17 cellular contexts compared by ENCODE assay signal in the genomic region with DNA sequence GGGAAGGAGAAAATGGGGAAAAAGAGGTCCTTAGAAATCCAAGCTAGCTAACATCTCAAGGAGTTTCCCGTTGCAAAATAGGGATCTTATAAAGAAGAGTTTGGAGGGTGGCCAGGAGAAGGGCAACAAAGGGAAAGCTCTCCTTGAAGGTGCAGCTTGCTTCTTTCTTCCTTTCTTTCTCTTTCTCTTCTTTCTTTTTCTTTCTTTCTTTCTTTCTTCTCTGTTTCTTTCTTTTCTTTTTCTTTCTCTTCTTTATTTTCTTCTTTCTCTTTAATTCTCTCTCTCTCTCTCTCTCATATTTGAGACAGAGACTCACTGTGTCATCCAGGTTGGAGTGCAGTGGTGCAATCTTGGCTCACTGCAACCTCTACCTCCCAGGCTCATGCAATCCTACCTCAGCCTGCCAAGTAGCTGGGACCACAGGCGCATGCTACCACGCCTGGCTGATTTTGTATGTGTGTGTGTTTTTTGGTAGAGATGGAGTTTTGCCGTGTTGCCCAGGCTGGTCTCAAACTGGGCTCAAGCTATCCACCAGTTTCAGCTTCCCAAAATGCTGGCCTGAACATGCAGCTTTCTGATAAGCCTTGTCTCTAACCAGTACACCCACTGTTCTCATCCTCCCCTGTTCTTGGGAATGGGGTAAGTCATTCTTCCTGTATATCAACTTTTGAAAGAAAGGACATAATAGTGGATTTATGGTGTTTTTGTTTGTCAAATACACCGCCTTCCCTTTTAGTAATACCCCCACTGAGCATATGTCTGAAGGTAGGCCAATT. TPM values are rescaled to one million over a fixed set of nuclear protein-coding genes. Genes with fewer than 3 reads are reported as not detected.
DNase-seq lines count a peak whose midpoint lies in the region; ATAC-seq and TF ChIP-seq lines count a peak whose summit lies in the region.
"Had no signal": no experiment of that assay in that cellular context is flagged by ENCODE, and none has a peak within 500 bp of the region (broad histone marks: within the 10 kb centered on the region; RNA-seq: fewer than 3 reads in every experiment).

No MANE protein-coding gene starts in this region.

- whole genome bisulfite sequencing in upper lobe of left lung, 2 donors, result 81% methylated on average over 5 of the region's 5 CpGs

- H3K9me3 Mint-ChIP-seq in activated T-helper 2 cell treated with anti-CD3 and anti-CD28 coated beads, Interferon-gamma antibody, Interleukin-2, Interleukin-4, amounts not matched to agents 10 μg/mL and 5 μg/mL and 100 μg/mL, durations not matched to agents 14 hours and 24 hours and 36 hours, result no peaks in the 10 kb centered on the region
- no peaks in the 10 kb centered on the region for H3K9me3 Mint-ChIP-seq in stimulated activated naive CD8-positive, alpha-beta T cell treated with anti-CD3 and anti-CD28 coated beads, Interleukin-15, amount 100 ng/mL, for 72 hours
- H3K9me3 Mint-ChIP-seq: GM23338 had no signal

- H3K4me3 Mint-ChIP-seq in activated T-helper 2 cell treated with anti-CD3 and anti-CD28 coated beads, Interferon-gamma antibody, Interleukin-2, Interleukin-4, amounts not matched to agents 10 μg/mL and 5 μg/mL and 100 μg/mL, durations not matched to agents 14 hours and 24 hours and 36 hours (ENCODE audit: low read depth), result no peak overlapping the region
- no peak overlapping the region for H3K4me3 Mint-ChIP-seq in stimulated activated naive CD8-positive, alpha-beta T cell treated with anti-CD3 and anti-CD28 coated beads, Interleukin-15, amount 100 ng/mL, for 72 hours
- H3K4me3 Mint-ChIP-seq: GM23338 had no signal

- ATAC-seq in left ventricle myocardium superior (no peak), upper lobe of left lung (ENCODE audit: low FRiP score in 2 of 2) (no peak)
- ATAC-seq in stimulated activated naive CD8-positive, alpha-beta T cell treated with anti-CD3 and anti-CD28 coated beads, Interleukin-15, amount 100 ng/mL, for 72 hours, result no peak
- ATAC-seq: A549, GM23338 had no signal

- intact Hi-C loops in left ventricle myocardium superior (cut with micrococcal nuclease), result no loop called here
- intact Hi-C loops in activated T-helper 2 cell treated with anti-CD3 and anti-CD28 coated beads, Interferon-gamma antibody, Interleukin-2, Interleukin-4, amounts not matched to agents 10 μg/mL and 5 μg/mL and 100 μg/mL, durations not matched to agents 14 hours and 24 hours and 36 hours (cut with micrococcal nuclease), result loop anchor here (10.0 kb wide), 1 partner anchor 164 kb away; no protein-coding TSS in a partner anchor

- H3K4me3 ChIP-seq in right atrium auricular region, result no peak overlapping the region
- H3K4me3 ChIP-seq in fibroblast of pulmonary artery (replicated peaks; ENCODE audit: low read depth, low read length), result no peak overlapping the region
- no peak overlapping the region for H3K4me3 ChIP-seq in upper lobe of left lung
- H3K4me3 ChIP-seq: A549, GM23338, MG63 had no signal

- no peak for TF ChIP-seq POLR2A in upper lobe of left lung (IDR thresholded peaks at IDR 0.05)

- H3K27me3 ChIP-seq in right atrium auricular region (no peaks in the 10 kb centered on the region), upper lobe of left lung (no peaks in the 10 kb centered on the region)
- H3K27me3 ChIP-seq: MG63 had no signal

- H3K9me3 ChIP-seq in right atrium auricular region (no peaks in the 10 kb centered on the region), upper lobe of left lung (no peaks in the 10 kb centered on the region)
- H3K9me3 ChIP-seq: A549, MG63 had no signal

- H3K36me3 Mint-ChIP-seq in activated T-helper 2 cell treated with anti-CD3 and anti-CD28 coated beads, Interferon-gamma antibody, Interleukin-2, Interleukin-4, amounts not matched to agents 10 μg/mL and 5 μg/mL and 100 μg/mL, durations not matched to agents 14 hours and 24 hours and 36 hours (ENCODE audit: low read depth), result peaks cover 44% of the 10 kb centered on the region

- TF ChIP-seq EP300 in upper lobe of left lung (IDR thresholded peaks at IDR 0.05), result no peak

- no peaks in the 10 kb centered on the region for H3K27me3 Mint-ChIP-seq in activated T-helper 2 cell treated with anti-CD3 and anti-CD28 coated beads, Interferon-gamma antibody, Interleukin-2, Interleukin-4, amounts not matched to agents 10 μg/mL and 5 μg/mL and 100 μg/mL, durations not matched to agents 14 hours and 24 hours and 36 hours (ENCODE audit: low read depth)
- no peaks in the 10 kb centered on the region for H3K27me3 Mint-ChIP-seq in stimulated activated naive CD8-positive, alpha-beta T cell treated with anti-CD3 and anti-CD28 coated beads, Interleukin-15, amount 100 ng/mL, for 72 hours

- H3K4me1 ChIP-seq in right atrium auricular region (peaks cover 0 to 13% of the 10 kb centered on the region in 2 donors), upper lobe of left lung (peaks cover 0 to 11% (median 3%) of the 10 kb centered on the region in 4 donors)

- H3K27ac Mint-ChIP-seq in activated T-helper 2 cell treated with anti-CD3 and anti-CD28 coated beads, Interferon-gamma antibody, Interleukin-2, Interleukin-4, amounts not matched to agents 10 μg/mL and 5 μg/mL and 100 μg/mL, durations not matched to agents 14 hours and 24 hours and 36 hours, result peak overlapping the region; percentile 50
- no peak overlapping the region for H3K27ac Mint-ChIP-seq in stimulated activated naive CD8-positive, alpha-beta T cell treated with anti-CD3 and anti-CD28 coated beads, Interleukin-15, amount 100 ng/mL, for 72 hours
- H3K27ac Mint-ChIP-seq: GM23338 had no signal

- no peak overlapping the region for H3K27ac ChIP-seq in right atrium auricular region
- no peak overlapping the region for H3K27ac ChIP-seq in upper lobe of left lung
- H3K27ac ChIP-seq: A549 had no signal

- H3K36me3 ChIP-seq in right atrium auricular region, result peaks cover 6% of the 10 kb centered on the region
- H3K36me3 ChIP-seq in upper lobe of left lung, result peaks cover 0 to 18% (median 3%) of the 10 kb centered on the region in 4 donors

- H3K4me1 Mint-ChIP-seq in activated T-helper 2 cell treated with anti-CD3 and anti-CD28 coated beads, Interferon-gamma antibody, Interleukin-2, Interleukin-4, amounts not matched to agents 10 μg/mL and 5 μg/mL and 100 μg/mL, durations not matched to agents 14 hours and 24 hours and 36 hours (ENCODE audit: low read depth), result peaks cover 43% of the 10 kb centered on the region
- H3K4me1 Mint-ChIP-seq in stimulated activated naive CD8-positive, alpha-beta T cell treated with anti-CD3 and anti-CD28 coated beads, Interleukin-15, amount 100 ng/mL, for 72 hours, result peaks cover 21% of the 10 kb centered on the region
- H3K4me1 Mint-ChIP-seq: GM23338 had no signal

- no peak for TF ChIP-seq CTCF in right atrium auricular region (IDR thresholded peaks at IDR 0.05)
- TF ChIP-seq CTCF in fibroblast of pulmonary artery (IDR thresholded peaks at IDR 0.05; ENCODE audit: low read length, missing control alignments), result no peak
- TF ChIP-seq CTCF in upper lobe of left lung (IDR thresholded peaks at IDR 0.05), result no peak

- DNase-seq in right atrium auricular region (ENCODE audit: low spot score) (peak; percentile 53), left ventricle myocardium superior (no peak), fibroblast of pulmonary artery (ENCODE audit: low read depth) (peak; percentile 13), renal cortical epithelial cell (ENCODE audit: low read depth) (peak; percentile 84), ecto neural progenitor cell (ENCODE audit: low spot score) (no peak), upper lobe of left lung (no peak)
- DNase-seq in activated T-helper 2 cell treated with anti-CD3 and anti-CD28 coated beads, Interferon-gamma antibody, Interleukin-2, Interleukin-4, amounts not matched to agents 10 μg/mL and 5 μg/mL and 100 μg/mL, durations not matched to agents 14 hours and 24 hours and 36 hours (ENCODE audit: low spot score), result no peak
- DNase-seq in stimulated activated naive CD8-positive, alpha-beta T cell treated with anti-CD3 and anti-CD28 coated beads, Interleukin-15, amount 100 ng/mL, for 72 hours, result no peak
- DNase-seq: DMS53, KG1, MG63, NCI-H1092 treated with DMSO at 0.1 percent for 48 hours, NCI-H187, NCI-H748 treated with DMSO at 0.1 percent for 48 hours, Right ventricle myocardium superior had no signal

RNA-seq across cellular contexts. Expression of gene RNF11, which starts 44.4 kb away (rescaled TPM):
- 100 to 1,000 TPM in 1 of 2 donors, 10 to 100 TPM in 1; 87.2 to 103 TPM for total RNA-seq in right atrium auricular region
- 118 TPM for total RNA-seq in left ventricle myocardium superior
- total RNA-seq in activated T-helper 2 cell treated with anti-CD3 and anti-CD28 coated beads, Interferon-gamma antibody, Interleukin-2, Interleukin-4, amounts not matched to agents 10 μg/mL and 5 μg/mL and 100 μg/mL, durations not matched to agents 14 hours and 24 hours and 36 hours, result 64.8 and 65.6 TPM in 2 replicates
- 117 and 165 TPM in 2 replicates for total RNA-seq in renal cortical epithelial cell
- 100 to 1,000 TPM in 1 of 6 donors, 10 to 100 TPM in 5; 26.2 to 125 (median 78.8) TPM for total RNA-seq in upper lobe of left lung

RNA-seq across cellular contexts. Expression of gene TTC39A, which starts 49.9 kb away (rescaled TPM):
- total RNA-seq in right atrium auricular region (10 to 100 TPM; 14.9 to 33.7 TPM), left ventricle myocardium superior (18.0 TPM), renal cortical epithelial cell (24.5 and 79.0 TPM in 2 replicates), upper lobe of left lung (10 to 100 TPM; 33.0 to 96.4 (median 55.7) TPM)
- 0.41 and 0.44 TPM in 2 replicates for total RNA-seq in activated T-helper 2 cell treated with anti-CD3 and anti-CD28 coated beads, Interferon-gamma antibody, Interleukin-2, Interleukin-4, amounts not matched to agents 10 μg/mL and 5 μg/mL and 100 μg/mL, durations not matched to agents 14 hours and 24 hours and 36 hours

Comparison
In these comparisons a context has a peak if more than half of its experiments do, and no peak if none do; other contexts are left out.
1. DNase-seq: peak in right atrium auricular region (single experiment), fibroblast of pulmonary artery (single experiment) and renal cortical epithelial cell (single experiment); none in left ventricle myocardium superior (single experiment), activated T-helper 2 cell treated with anti-CD3 and anti-CD28 coated beads, Interferon-gamma antibody, Interleukin-2, Interleukin-4, amounts not matched to agents 10 μg/mL and 5 μg/mL and 100 μg/mL, durations not matched to agents 14 hours and 24 hours and 36 hours (single experiment), ecto neural progenitor cell (single experiment), upper lobe of left lung (0 of 2) and stimulated activated naive CD8-positive, alpha-beta T cell treated with anti-CD3 and anti-CD28 coated beads, Interleukin-15, amount 100 ng/mL, for 72 hours (0 of 2).
2. RNA of gene TTC39A, which starts 49.9 kb away (total RNA-seq): 24.5 to 79.0 TPM in renal cortical epithelial cell, 33.0 to 96.4 TPM in upper lobe of left lung, 14.9 to 33.7 TPM in right atrium auricular region and 18.0 TPM in left ventricle myocardium superior (single experiment); 0.41 to 0.44 TPM in activated T-helper 2 cell treated with anti-CD3 and anti-CD28 coated beads, Interferon-gamma antibody, Interleukin-2, Interleukin-4, amounts not matched to agents 10 μg/mL and 5 μg/mL and 100 μg/mL, durations not matched to agents 14 hours and 24 hours and 36 hours; every median in the first group is over 10 times any median in the second.